Comparison of ENCODE assay signal across 24 cellular contexts in the genomic region with DNA sequence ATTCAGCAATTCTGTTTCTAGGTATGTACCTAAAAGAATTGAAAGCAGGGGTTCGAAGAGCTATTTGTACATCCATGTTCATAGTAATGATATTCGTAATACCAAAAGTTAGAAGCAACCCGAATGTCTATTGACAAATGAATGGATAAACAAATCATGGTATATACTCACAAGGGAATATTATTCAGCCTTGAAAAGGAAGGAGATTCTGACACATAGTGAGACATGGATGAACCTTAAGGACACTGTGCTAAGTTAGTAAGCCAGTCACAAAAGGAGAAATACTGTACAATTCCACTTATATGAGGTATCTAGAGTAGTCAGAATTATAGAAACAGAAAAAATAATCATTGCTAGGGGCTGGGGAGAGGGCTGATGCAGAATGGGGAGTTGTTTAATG. TPM values are rescaled to one million over a fixed set of nuclear protein-coding genes. Genes with fewer than 3 reads are reported as not detected.
"Had no signal": no experiment of that assay in that cellular context is flagged by ENCODE, and none has a peak within 500 bp of the region (broad histone marks: within the 10 kb centered on the region; RNA-seq: fewer than 3 reads in every experiment).

No MANE protein-coding gene starts in this region.

- H3K4me2 ChIP-seq: hepatocyte had no signal

- FAIRE-seq: colon, endothelial cell of umbilical vein, frontal cortex, islet of Langerhans, keratinocyte had no signal

- H3K27me3 ChIP-seq: dorsolateral prefrontal cortex, esophagus muscularis mucosa, foreskin keratinocyte, gastroesophageal sphincter, heart left ventricle, hepatocyte, left lung had no signal

- H3K9me3 ChIP-seq: esophagus muscularis mucosa, gastroesophageal sphincter, heart left ventricle, left lung, lower lobe of right lung had no signal

- ATAC-seq: foreskin keratinocyte, gastroesophageal sphincter, heart left ventricle, left cardiac atrium, left lung, left ventricle myocardium superior, lower lobe of right lung had no signal

- H3K27ac ChIP-seq: coronary artery, dorsolateral prefrontal cortex, esophagus muscularis mucosa, foreskin keratinocyte, gastroesophageal sphincter, heart left ventricle, hepatocyte, left lung, lower lobe of right lung had no signal

- H3K4me1 ChIP-seq: foreskin keratinocyte had no signal

- H3K9me3 Mint-ChIP-seq: immature natural killer cell had no signal

- H3K27ac Mint-ChIP-seq: immature natural killer cell had no signal

- H2AFZ ChIP-seq: hepatocyte had no signal

- H3K4me3 ChIP-seq: coronary artery, dorsolateral prefrontal cortex, esophagus muscularis mucosa, gastroesophageal sphincter, heart left ventricle, hepatocyte, left lung, lower lobe of right lung had no signal

- DNase-seq: dermis blood vessel endothelial cell; dorsolateral prefrontal cortex; effector CD4-positive, alpha-beta T cell; effector memory CD4-positive, alpha-beta T cell; foreskin keratinocyte; heart left ventricle; hypothalamus; immature natural killer cell; left cardiac atrium; left lung; left ventricle myocardium superior; lower lobe of right lung; mesendoderm; midbrain had no signal

- H3K36me3 ChIP-seq: esophagus muscularis mucosa, gastroesophageal sphincter, heart left ventricle, left lung, lower lobe of right lung had no signal

RNA-seq across cellular contexts. Expression of a gene that starts 30.3 kb away (rescaled TPM):
- total RNA-seq: endothelial cell of umbilical vein, mononuclear cell had no signal
- polyA plus RNA-seq: endothelial cell of umbilical vein, immature natural killer cell had no signal
